25 cellular contexts compared by ENCODE assay signal in genomic region chr4:7224878-7225533, GRCh38. TPM values are rescaled to one million over a fixed set of nuclear protein-coding genes. Genes with fewer than 3 reads are reported as not detected.
"Had no signal": no experiment of that assay in that cellular context is flagged by ENCODE, and none has a peak within 500 bp of the region (broad histone marks: within the 10 kb centered on the region; RNA-seq: fewer than 3 reads in every experiment).

No MANE protein-coding gene starts in this region.

- H3K36me3 Mint-ChIP-seq: naive thymus-derived CD8-positive, alpha-beta T cell; stimulated activated naive B cell treated with anti-CD40 and anti-IgM and Interleukin-4, amounts not matched to agents 10 μg/mL and 1 μg/mL and 100 μg/mL, for 72 hours had no signal

- H3K27ac Mint-ChIP-seq: endodermal cell; naive thymus-derived CD8-positive, alpha-beta T cell; stimulated activated naive B cell treated with anti-CD40 and anti-IgM and Interleukin-4, amounts not matched to agents 10 μg/mL and 1 μg/mL and 100 μg/mL, for 72 hours; stimulated activated naive CD8-positive, alpha-beta T cell treated with anti-CD3 and anti-CD28 coated beads, Interleukin-15, amount 100 ng/mL, for 72 hours had no signal

- H3K27ac ChIP-seq: coronary artery, foreskin keratinocyte, neutrophil, psoas muscle, spleen, testis, tibial nerve, upper lobe of right lung, vagina had no signal

- H3K4me3 Mint-ChIP-seq: endodermal cell; naive thymus-derived CD8-positive, alpha-beta T cell; stimulated activated naive B cell treated with anti-CD40 and anti-IgM and Interleukin-4, amounts not matched to agents 10 μg/mL and 1 μg/mL and 100 μg/mL, for 72 hours; stimulated activated naive CD8-positive, alpha-beta T cell treated with anti-CD3 and anti-CD28 coated beads, Interleukin-15, amount 100 ng/mL, for 72 hours had no signal

- H3K36me3 ChIP-seq: neutrophil, spleen, upper lobe of right lung, vagina had no signal

- H3K4me1 ChIP-seq: foreskin keratinocyte, psoas muscle, spleen, testis, vagina had no signal

- H3K9me3 Mint-ChIP-seq: endodermal cell; naive thymus-derived CD8-positive, alpha-beta T cell; stimulated activated naive CD8-positive, alpha-beta T cell treated with anti-CD3 and anti-CD28 coated beads, Interleukin-15, amount 100 ng/mL, for 72 hours had no signal

- H3K27me3 ChIP-seq: foreskin keratinocyte, testis, tibial nerve, upper lobe of right lung, vagina had no signal

- H3K4me1 Mint-ChIP-seq: endodermal cell; naive thymus-derived CD8-positive, alpha-beta T cell; stimulated activated naive CD8-positive, alpha-beta T cell treated with anti-CD3 and anti-CD28 coated beads, Interleukin-15, amount 100 ng/mL, for 72 hours had no signal

- DNase-seq: effector CD4-positive, alpha-beta T cell; endodermal cell; erythroblast; foreskin keratinocyte; head of caudate nucleus; hippocampal formation; left colon; mammary epithelial cell; mucosa of descending colon; psoas muscle; retina; spleen; stimulated activated CD4-positive, alpha-beta T cell treated with anti-CD3 and anti-CD28 coated beads, Interleukin-15, amount 100 ng/mL, for 24 hours; stimulated activated CD4-positive, alpha-beta T cell treated with anti-CD3 and anti-CD28 coated beads, Interleukin-1b, Interleukin-23, amount 100 ng/mL, for 48 hours; stimulated activated CD4-positive, alpha-beta T cell treated with anti-CD3 and anti-CD28 coated beads, Interleukin-4, amount 100 ng/mL, for 24 hours; stimulated activated naive B cell treated with anti-CD40 and anti-IgM and Interleukin-4, amounts not matched to agents 10 μg/mL and 1 μg/mL and 100 μg/mL, for 72 hours; stimulated activated naive CD8-positive, alpha-beta T cell treated with anti-CD3 and anti-CD28 coated beads, Interleukin-15, amount 100 ng/mL, for 72 hours; testis; upper lobe of right lung had no signal

- H3K9me3 ChIP-seq: mucosa of descending colon, neutrophil, psoas muscle, spleen, testis, tibial nerve, upper lobe of right lung, vagina had no signal

- H3K27me3 Mint-ChIP-seq: stimulated activated naive CD8-positive, alpha-beta T cell treated with anti-CD3 and anti-CD28 coated beads, Interleukin-15, amount 100 ng/mL, for 72 hours had no signal

- H3K4me3 ChIP-seq: coronary artery, mucosa of descending colon, psoas muscle, spleen, testis, tibial nerve, upper lobe of right lung, vagina had no signal

RNA-seq across cellular contexts. Expression of gene SORCS2, which starts 32.7 kb away (rescaled TPM):
- total RNA-seq: endothelial cell of umbilical vein; naive thymus-derived CD8-positive, alpha-beta T cell had no signal
- polyA plus RNA-seq: endothelial cell of umbilical vein; naive thymus-derived CD8-positive, alpha-beta T cell had no signal
